Comparison of ENCODE assay signal across 21 cellular contexts in the genomic region with DNA sequence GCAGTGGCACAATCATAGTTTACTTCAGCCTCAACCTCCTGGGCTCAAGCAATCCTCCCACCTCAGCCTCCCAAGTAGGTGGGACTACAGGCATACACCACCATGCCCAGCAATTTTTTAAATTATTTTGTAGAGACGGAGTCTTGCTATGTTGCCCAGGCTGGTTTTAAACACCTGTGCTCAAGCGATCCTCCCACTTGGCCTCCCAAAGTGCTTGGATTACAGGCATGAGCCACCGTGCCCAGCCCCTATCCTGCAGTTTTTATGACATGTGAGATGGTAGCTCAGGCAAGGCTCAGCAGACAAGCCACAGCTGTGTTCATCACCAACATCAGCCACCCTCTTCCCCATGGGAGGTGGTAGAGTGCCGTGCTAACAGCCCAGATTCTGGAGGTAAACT. TPM values are rescaled to one million over a fixed set of nuclear protein-coding genes. Genes with fewer than 3 reads are reported as not detected.
DNase-seq lines count a peak whose midpoint lies in the region; ATAC-seq, FAIRE-seq and TF ChIP-seq lines count a peak whose summit lies in the region.
"Had no signal": no experiment of that assay in that cellular context is flagged by ENCODE, and none has a peak within 500 bp of the region (broad histone marks: within the 10 kb centered on the region; RNA-seq: fewer than 3 reads in every experiment).

No MANE protein-coding gene starts in this region.

- no peaks in the 10 kb centered on the region for H3K27me3 Mint-ChIP-seq in endodermal cell (ENCODE audit: insufficient read depth)
- peaks cover 0 to 39% of the 10 kb centered on the region in 2 donors for H3K27me3 Mint-ChIP-seq in effector memory CD8-positive, alpha-beta T cell
- H3K27me3 Mint-ChIP-seq: CD4-positive, CD25-positive, alpha-beta regulatory T cell had no signal

- FAIRE-seq in HepG2 (lab: Jason Lieb, UNC), result no peak
- FAIRE-seq: GM12878, H54 had no signal

- H2BK12ac ChIP-seq in trophoblast cell (ENCODE audit: low read length), result peak overlapping the region; percentile 91

- WGBS in HepG2 (ENCODE audit: low lambda C conversion rate), result 38% methylated on average over 4 of the region's 4 CpGs
- WGBS in right lobe of liver (ENCODE audit: insufficient coverage, low coverage, low lambda C conversion rate, missing lambda C conversion rate), result 91% methylated on average over 4 of the region's 4 CpGs
- WGBS in endodermal cell (ENCODE audit: insufficient coverage in 1 of 2, insufficient read length in 1 of 2), 2 experiments, result 89 to 95% methylated on average over 3 to 4 of the region's 4 CpGs
- WGBS in trophoblast cell (ENCODE audit: extremely low coverage, insufficient coverage, insufficient read length), result no CpG with 5 or more reads among the region's 4 CpGs

- H2BK120ac ChIP-seq in trophoblast cell (ENCODE audit: insufficient read depth, low read length, poor library complexity), result peak overlapping the region; percentile 5

- no peaks in the 10 kb centered on the region for H3K36me3 ChIP-seq in HepG2 (replicated peaks in 1 of 2; ENCODE audit: control insufficient read depth in 1 of 2, insufficient read depth in 2 of 2, low read length in 2 of 2)
- no peaks in the 10 kb centered on the region for H3K36me3 ChIP-seq in right lobe of liver
- H3K36me3 ChIP-seq in endodermal cell (ENCODE audit: control insufficient read depth, insufficient read depth, low read length), result no peaks in the 10 kb centered on the region
- H3K36me3 ChIP-seq in trophoblast cell (ENCODE audit: control insufficient read depth in 1 of 2, insufficient read depth in 2 of 2, low read length in 2 of 2), result no peaks in the 10 kb centered on the region
- H3K36me3 ChIP-seq: BLaER1 treated with 17β-estradiol and CSF1 and Interleukin-3, amounts not matched to agents 10 nM and 100 nM had no signal

- H3K27ac Mint-ChIP-seq in endodermal cell, result peak overlapping the region; percentile 12
- no peak overlapping the region for H3K27ac Mint-ChIP-seq in effector memory CD8-positive, alpha-beta T cell
- H3K27ac Mint-ChIP-seq: CD4-positive, CD25-positive, alpha-beta regulatory T cell; CD8-positive, alpha-beta memory T cell had no signal

- no peak overlapping the region for H3K4ac ChIP-seq in trophoblast cell (ENCODE audit: low read depth, low read length)

- H3K4me3 ChIP-seq in HepG2 (replicated peaks in 1 of 3; ENCODE audit: insufficient read depth in 1 of 3, low read depth in 2 of 3, low read length in 3 of 3) (no peak overlapping the region), right lobe of liver (no peak overlapping the region), endodermal cell (ENCODE audit: low read length) (no peak overlapping the region), trophoblast cell (ENCODE audit: low read depth, low read length) (no peak overlapping the region)
- H3K4me3 ChIP-seq: BLaER1 treated with 17β-estradiol and CSF1 and Interleukin-3, amounts not matched to agents 10 nM and 100 nM; GM12878 had no signal

- no peaks in the 10 kb centered on the region for H3K9me3 Mint-ChIP-seq in endodermal cell
- H3K9me3 Mint-ChIP-seq in effector memory CD8-positive, alpha-beta T cell, result no peaks in the 10 kb centered on the region
- H3K9me3 Mint-ChIP-seq: CD8-positive, alpha-beta memory T cell had no signal

- no peak for DNase-seq in HepG2 (ENCODE audit: low spot score)
- DNase-seq in right lobe of liver, result no peak
- DNase-seq in RWPE1 (ENCODE audit: low spot score), result no peak
- no peak for DNase-seq in endodermal cell
- DNase-seq in trophoblast cell, result peak in 1 of 2 donors; percentile 30
- DNase-seq in KG1 (lab: John Stamatoyannopoulos, UW), result no peak
- DNase-seq in effector memory CD8-positive, alpha-beta T cell, result no peak
- no peak for DNase-seq in NCI-H2196 (lab: John Stamatoyannopoulos, UW; ENCODE audit: unreplicated experiment)
- DNase-seq: 8988T; CD4-positive, CD25-positive, alpha-beta regulatory T cell; CD8-positive, alpha-beta memory T cell; COR-L47; DMS 273 treated with DMSO at 0.1 percent for 48 hours; DMS53; DND-41; EL; HCEC 1CT had no signal

- TF ChIP-seq CTCF in HepG2 (CRISPR knock-in tag; IDR thresholded peaks at IDR 0.05), result no peak
- no peak for TF ChIP-seq CTCF in right lobe of liver (IDR thresholded peaks at IDR 0.05)
- TF ChIP-seq CTCF in RWPE1 (conservative IDR thresholded peaks at IDR 0.05; ENCODE audit: low read depth), result no peak
- no peak for TF ChIP-seq CTCF in endodermal cell (conservative IDR thresholded peaks at IDR 0.05)

- H3K36me3 Mint-ChIP-seq in endodermal cell (ENCODE audit: low read depth), result no peaks in the 10 kb centered on the region
- H3K36me3 Mint-ChIP-seq in effector memory CD8-positive, alpha-beta T cell (ENCODE audit: insufficient read depth), result no peaks in the 10 kb centered on the region
- H3K36me3 Mint-ChIP-seq: CD4-positive, CD25-positive, alpha-beta regulatory T cell; CD8-positive, alpha-beta memory T cell had no signal

- H3K18ac ChIP-seq in trophoblast cell (ENCODE audit: low read length), result no peak overlapping the region

- H3K27me3 ChIP-seq in HepG2 (ENCODE audit: control insufficient read depth in 1 of 2, insufficient read depth in 2 of 2, low read length in 2 of 2), result no peaks in the 10 kb centered on the region
- H3K27me3 ChIP-seq in right lobe of liver, result no peaks in the 10 kb centered on the region
- no peaks in the 10 kb centered on the region for H3K27me3 ChIP-seq in endodermal cell (ENCODE audit: control insufficient read depth, insufficient read depth, low read length, poor library complexity, severe bottlenecking)
- no peaks in the 10 kb centered on the region for H3K27me3 ChIP-seq in trophoblast cell (ENCODE audit: insufficient read depth, low read length)
- H3K27me3 ChIP-seq: BLaER1 treated with 17β-estradiol and CSF1 and Interleukin-3, amounts not matched to agents 10 nM and 100 nM had no signal

- in situ Hi-C loops in HepG2 (cut with HindIII; ENCODE audit: extremely low pct_ligation_motif_present, low pct_unique_long_range_greater_than_20kb), result loop anchor here (10.0 kb wide), 1 partner anchor 158 kb away; no protein-coding TSS in a partner anchor

- CTCF ChIA-PET in HepG2 (lab: Yijun Ruan, JAX; ENCODE audit: low intra/inter-chr PET ratio, low total read pairs) (no interaction called here), RWPE1 (lab: Yijun Ruan, JAX) (no interaction called here)

- H3K79me1 ChIP-seq in trophoblast cell (ENCODE audit: low read length), result peaks cover 32% of the 10 kb centered on the region

- H4K91ac ChIP-seq in trophoblast cell (ENCODE audit: low read depth, low read length), result peak overlapping the region; percentile 85

- no peak overlapping the region for H3K27ac ChIP-seq in HepG2 (ENCODE audit: extremely low read length, insufficient read depth, low read length)
- no peak overlapping the region for H3K27ac ChIP-seq in right lobe of liver
- peak overlapping the region; percentile 28; the same call in 1 of the 2 replicates for H3K27ac ChIP-seq in RWPE1
- no peak overlapping the region for H3K27ac ChIP-seq in endodermal cell (ENCODE audit: low read depth, low read length)
- H3K27ac ChIP-seq in trophoblast cell (ENCODE audit: low read depth, low read length), result no peak overlapping the region
- H3K27ac ChIP-seq: BLaER1 treated with 17β-estradiol and CSF1 and Interleukin-3, amounts not matched to agents 10 nM and 100 nM; HL-60 had no signal

- H3K23ac ChIP-seq in trophoblast cell (ENCODE audit: low read length), result no peak overlapping the region

- TF ChIP-seq RAD21 in HepG2 (CRISPR knock-in tag; IDR thresholded peaks at IDR 0.05), result no peak

- POLR2A ChIA-PET in HepG2 (lab: Yijun Ruan, JAX) (no interaction called here), RWPE1 (lab: Yijun Ruan, JAX; ENCODE audit: low non-redundant PET) (no interaction called here)

- H2AK5ac ChIP-seq in trophoblast cell (ENCODE audit: low read length), result no peak overlapping the region

- H3K14ac ChIP-seq in trophoblast cell (ENCODE audit: low read length), result peak overlapping the region; percentile 35

- intact Hi-C loops in HepG2 (cut with micrococcal nuclease; ENCODE audit: unreplicated experiment) (no loop called here), right lobe of liver (cut with DNase I) (no loop called here)

- H2AFZ ChIP-seq in HepG2 (ENCODE audit: low read length) (no peak overlapping the region), trophoblast cell (ENCODE audit: insufficient read depth, low read length, poor library complexity) (no peak overlapping the region)

- TF ChIP-seq POLR2A in HepG2 (IDR thresholded peaks at IDR 0.05; ENCODE audit: insufficient read depth in 1 of 2, low read depth in 2 of 2, low read length in 2 of 2) (no peak), right lobe of liver (IDR thresholded peaks at IDR 0.05) (no peak)

- no peak overlapping the region for H4K8ac ChIP-seq in trophoblast cell (ENCODE audit: low read depth, low read length)

- no peaks in the 10 kb centered on the region for H4K20me1 ChIP-seq in HepG2 (ENCODE audit: insufficient read depth, low read length)
- H4K20me1 ChIP-seq: BLaER1 treated with 17β-estradiol and CSF1 and Interleukin-3, amounts not matched to agents 10 nM and 100 nM had no signal

- no peak overlapping the region for H3K4me3 Mint-ChIP-seq in endodermal cell
- no peak overlapping the region for H3K4me3 Mint-ChIP-seq in effector memory CD8-positive, alpha-beta T cell
- H3K4me3 Mint-ChIP-seq: CD4-positive, CD25-positive, alpha-beta regulatory T cell; CD8-positive, alpha-beta memory T cell had no signal

- no peaks in the 10 kb centered on the region for H3K9me3 ChIP-seq in HepG2 (ENCODE audit: low read length)
- H3K9me3 ChIP-seq in right lobe of liver, result no peaks in the 10 kb centered on the region
- H3K9me3 ChIP-seq in endodermal cell (ENCODE audit: control insufficient read depth, low read length), result no peaks in the 10 kb centered on the region
- H3K9me3 ChIP-seq in trophoblast cell (ENCODE audit: insufficient read depth, low read depth, low read length), result no peaks in the 10 kb centered on the region
- H3K9me3 ChIP-seq: BLaER1 treated with 17β-estradiol and CSF1 and Interleukin-3, amounts not matched to agents 10 nM and 100 nM had no signal

- TF ChIP-seq EP300 in HepG2 (IDR thresholded peaks at IDR 0.05; ENCODE audit: low read depth in 2 of 2, low read length in 2 of 2), result no peak
- no peak for TF ChIP-seq EP300 in HepG2 (CRISPR knock-in tag; IDR thresholded peaks at IDR 0.05; ENCODE audit: borderline replicate concordance)

- no peak overlapping the region for H3K9ac ChIP-seq in HepG2 (ENCODE audit: insufficient read depth, low read depth, low read length)
- H3K9ac ChIP-seq in endodermal cell (ENCODE audit: extremely low read depth, low read length, poor library complexity, severe bottlenecking), result no peak overlapping the region
- no peak overlapping the region for H3K9ac ChIP-seq in trophoblast cell (ENCODE audit: low read length)
- H3K9ac ChIP-seq: BLaER1 treated with 17β-estradiol and CSF1 and Interleukin-3, amounts not matched to agents 10 nM and 100 nM had no signal

- BruUV-seq in HepG2 (replicated peaks; lab: Mats Ljungman, UMichigan), result no TSS peak

- ATAC-seq in HepG2 (no peak), right lobe of liver (no peak)
- ATAC-seq in effector memory CD8-positive, alpha-beta T cell (replicated peaks), result no peak
- ATAC-seq: GM12878 had no signal

- H3K4me2 ChIP-seq in HepG2 (ENCODE audit: low read depth, low read length) (no peak overlapping the region), trophoblast cell (ENCODE audit: low read length) (no peak overlapping the region)
- H3K4me2 ChIP-seq: BLaER1 treated with 17β-estradiol and CSF1 and Interleukin-3, amounts not matched to agents 10 nM and 100 nM had no signal

- no peak overlapping the region for H4K12ac ChIP-seq in trophoblast cell (ENCODE audit: low read depth, low read length)

- peaks cover 15% of the 10 kb centered on the region for H3K4me1 Mint-ChIP-seq in endodermal cell
- H3K4me1 Mint-ChIP-seq in effector memory CD8-positive, alpha-beta T cell (ENCODE audit: low read depth in 2 of 2), result no peaks in the 10 kb centered on the region
- H3K4me1 Mint-ChIP-seq: CD8-positive, alpha-beta memory T cell had no signal

- H2BK5ac ChIP-seq in trophoblast cell (ENCODE audit: low read depth, low read length, poor library complexity), result no peak overlapping the region

- H3K79me2 ChIP-seq in HepG2 (ENCODE audit: insufficient read depth, low read length) (no peaks in the 10 kb centered on the region), trophoblast cell (ENCODE audit: control insufficient read depth, insufficient read depth, low read length, poor library complexity) (peaks cover 1% of the 10 kb centered on the region)

- H3K4me1 ChIP-seq in HepG2 (ENCODE audit: insufficient read depth, low read length) (peaks cover 70% of the 10 kb centered on the region), right lobe of liver (peaks cover 0 to 3% (median 0%) of the 10 kb centered on the region in 4 donors), endodermal cell (ENCODE audit: control insufficient read depth, insufficient read depth, low read length) (no peaks in the 10 kb centered on the region), trophoblast cell (ENCODE audit: control insufficient read depth in 1 of 2, insufficient read depth in 2 of 2, low read length in 2 of 2) (peaks cover 6 to 16% of the 10 kb centered on the region in 2 experiments)

RNA-seq across cellular contexts. Expression of gene TNRC6A, which starts 46.2 kb away (rescaled TPM):
- 26.7 and 30.9 TPM in 2 replicates for total RNA-seq in HepG2 (2016; rRNA removed; fragmentation: Illumina TruSeq; extraction: Trizol)
- 6.9 and 8.1 TPM in 2 replicates for total RNA-seq in HepG2 (2016; cell fraction: cytosol; rRNA removed; fragmentation: Illumina TruSeq; extraction: Trizol; ENCODE audit: low read depth)
- total RNA-seq in HepG2 (2016; cell fraction: insoluble cytoplasmic fraction; rRNA removed; fragmentation: Illumina TruSeq; extraction: Trizol), result 24.9 and 33.4 TPM in 2 replicates
- total RNA-seq in HepG2 (2016; cell fraction: membrane; rRNA removed; fragmentation: Illumina TruSeq; extraction: Trizol), result 10.5 and 13.0 TPM in 2 replicates
- total RNA-seq in HepG2 (2016; cell fraction: nucleus; rRNA removed; fragmentation: Illumina TruSeq; extraction: Trizol), result 75.1 and 92.8 TPM in 2 replicates
- polyA plus RNA-seq in HepG2 (2011; rRNA removed), result 43.6 and 49.2 TPM in 2 replicates
- polyA plus RNA-seq in HepG2 (2011; cell fraction: cytosol; rRNA removed), result 25.1 and 25.7 TPM in 2 replicates
- 154 and 160 TPM in 2 replicates for polyA plus RNA-seq in HepG2 (2011; cell fraction: nucleus; rRNA removed)
- polyA plus RNA-seq in HepG2 (2012), result 30.0 and 33.6 TPM in 2 replicates
- 0.53 and 1.5 TPM in 2 replicates for polyA plus RNA-seq in HepG2 (2016; cell fraction: cytosol; fragmentation: Illumina TruSeq; extraction: Trizol; ENCODE audit: low read depth)
- polyA plus RNA-seq in HepG2 (2016; cell fraction: insoluble cytoplasmic fraction; fragmentation: Illumina TruSeq; extraction: Trizol; ENCODE audit: low read depth), result 17.2 and 18.0 TPM in 2 replicates
- 1.1 and 1.6 TPM in 2 replicates for polyA plus RNA-seq in HepG2 (2016; cell fraction: membrane; fragmentation: Illumina TruSeq; extraction: Trizol; ENCODE audit: low read depth)
- polyA plus RNA-seq in HepG2 (2016; cell fraction: nucleus; fragmentation: Illumina TruSeq; extraction: Trizol; ENCODE audit: insufficient read depth, low read depth), result 103 and 113 TPM in 2 replicates
- 70.9 TPM in 2 replicates for polyA minus RNA-seq in HepG2 (2011; rRNA and poly(A)+ RNA removed; ENCODE audit: low replicate concordance)
- polyA minus RNA-seq in HepG2 (2011; cell fraction: cytosol; rRNA and poly(A)+ RNA removed), result 19.3 and 29.4 TPM in 2 replicates
- 205 and 259 TPM in 2 replicates for polyA minus RNA-seq in HepG2 (2011; cell fraction: nucleus; rRNA and poly(A)+ RNA removed)
- total RNA-seq in right lobe of liver, result 10 to 100 TPM; 17.0 to 38.4 (median 23.1) TPM
- 10 to 100 TPM; 81.5 to 84.7 TPM for total RNA-seq in endodermal cell
- 48.8 TPM for polyA plus RNA-seq in endodermal cell (2013, experiment 1 of 2)
- 54.2 TPM for polyA plus RNA-seq in endodermal cell (2013, experiment 2 of 2)
- 19.9 and 21.5 TPM in 2 replicates for polyA plus RNA-seq in trophoblast cell (2013)
